Comparison of ENCODE assay signal across 8 cellular contexts in the genomic region with DNA sequence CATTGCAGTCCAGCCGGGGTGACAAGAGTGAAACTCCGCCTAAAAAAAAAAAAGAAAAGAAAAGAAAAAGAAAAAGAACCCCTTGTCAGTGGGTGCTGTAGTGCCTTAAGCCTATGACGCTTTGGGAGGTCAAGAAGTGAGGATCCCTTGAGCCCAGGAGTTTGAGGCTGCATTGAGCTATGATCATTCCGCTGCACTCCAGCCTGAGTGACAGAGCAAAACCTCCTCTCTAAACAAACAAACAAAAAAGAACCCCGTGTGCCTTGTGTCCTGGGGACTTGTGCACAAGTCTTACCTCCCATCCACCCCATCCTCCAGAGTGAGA. TPM values are rescaled to one million over a fixed set of nuclear protein-coding genes. Genes with fewer than 3 reads are reported as not detected.
DNase-seq lines count a peak whose midpoint lies in the region; ATAC-seq and TF ChIP-seq lines count a peak whose summit lies in the region.

No MANE protein-coding gene starts in this region.

- POLR2A ChIA-PET in activated CD8-positive, alpha-beta T cell treated with anti-CD3 and anti-CD28 coated beads for 36 hours (lab: Charles Lee) = interaction anchor here (0.9 to 1.3 kb wide), 3 partner anchors 20 to 75 kb away, joined by 3 read pairs; no protein-coding TSS in a partner anchor

- H3K36me3 Mint-ChIP-seq in activated CD8-positive, alpha-beta T cell treated with anti-CD3 and anti-CD28 coated beads for 36 hours (ENCODE audit: low read depth) = no peaks in the 10 kb centered on the region

- H3K27me3 ChIP-seq in skeletal muscle tissue (ENCODE audit: control insufficient read depth in 3 of 3, insufficient read depth in 3 of 3, low read length in 3 of 3) = no peaks in the 10 kb centered on the region
- H3K27me3 ChIP-seq in HAP-1 (ENCODE audit: low read depth) = no peaks in the 10 kb centered on the region
- H3K27me3 ChIP-seq in testis = no peaks in the 10 kb centered on the region

- H3K36me3 ChIP-seq in skeletal muscle tissue (ENCODE audit: control insufficient read depth in 3 of 3, insufficient read depth in 3 of 3, low read length in 3 of 3) (no peaks in the 10 kb centered on the region), HAP-1 (replicated peaks) (no peaks in the 10 kb centered on the region), testis (ENCODE audit: low read depth, missing control alignments) (no peaks in the 10 kb centered on the region)

- 38 to 41% methylated on average over 5 of the region's 5 CpGs for WGBS in testis, 2 donors

- in situ Hi-C loops in HAP-1 (cut with MboI; ENCODE audit: low sequenced_read_pairs) = no loop called here

- H3K27ac ChIP-seq in skeletal muscle tissue (ENCODE audit: low read depth, low read length) (peak overlapping the region; percentile 92), testis (peak overlapping the region in 1 of 2 donors; percentile 66)

- H3K4me1 Mint-ChIP-seq in activated CD8-positive, alpha-beta T cell treated with anti-CD3 and anti-CD28 coated beads for 36 hours (ENCODE audit: low read depth) = peaks cover 37% of the 10 kb centered on the region

- H3K9me3 ChIP-seq in skeletal muscle tissue (ENCODE audit: control insufficient read depth in 3 of 3, low read length in 3 of 3) (no peaks in the 10 kb centered on the region), HAP-1 (no peaks in the 10 kb centered on the region; the same call in 1 of the 2 replicates), testis (no peaks in the 10 kb centered on the region)

- H3K9me3 Mint-ChIP-seq in activated CD8-positive, alpha-beta T cell treated with anti-CD3 and anti-CD28 coated beads for 36 hours = peaks cover 3% of the 10 kb centered on the region

- intact Hi-C loops in activated CD8-positive, alpha-beta T cell treated with anti-CD3 and anti-CD28 coated beads for 36 hours (cut with micrococcal nuclease) = no loop called here
- intact Hi-C loops in testis (cut with DNase I; ENCODE audit: low total_unique reads) = loop anchor here (5.0 kb wide), 1 partner anchor 56 kb away; no protein-coding TSS in a partner anchor

- H3K4me3 ChIP-seq in fibroblast of pulmonary artery (replicated peaks; ENCODE audit: low read depth, low read length) (peak overlapping the region; percentile 24), skeletal muscle tissue (ENCODE audit: low read length in 3 of 3) (peak overlapping the region in 2 of 3 donors; percentile 35 to 57), HAP-1 (no peak overlapping the region), testis (no peak overlapping the region)

- no peak for DNase-seq in activated CD8-positive, alpha-beta T cell treated with anti-CD3 and anti-CD28 coated beads for 36 hours
- DNase-seq in fibroblast of pulmonary artery (ENCODE audit: low read depth) (no peak), HAP-1 (ENCODE audit: low spot score in 2 of 2) (no peak), testis (no peak)

- ATAC-seq in HG03175 (IDR thresholded peaks at IDR 0.05; ENCODE audit: unreplicated experiment) = peak; percentile 16
- ATAC-seq in activated CD8-positive, alpha-beta T cell treated with anti-CD3 and anti-CD28 coated beads for 36 hours = no peak
- ATAC-seq in HG02870 (IDR thresholded peaks at IDR 0.05; ENCODE audit: unreplicated experiment) = no peak
- no peak for ATAC-seq in GM21619 (IDR thresholded peaks at IDR 0.05; ENCODE audit: unreplicated experiment)

- H3K4me3 Mint-ChIP-seq in activated CD8-positive, alpha-beta T cell treated with anti-CD3 and anti-CD28 coated beads for 36 hours = peak overlapping the region; percentile 66

- CTCF ChIA-PET in activated CD8-positive, alpha-beta T cell treated with anti-CD3 and anti-CD28 coated beads for 36 hours (lab: Charles Lee) = interaction anchor here (1.0 to 1.9 kb wide), 8 partner anchors 9 to 291 kb away, joined by 3 to 11 read pairs (median 4); partner anchors contain the start of genes PTRH1 and TOR2A

- H3K4me1 ChIP-seq in skeletal muscle tissue (ENCODE audit: control insufficient read depth in 3 of 3, insufficient read depth in 3 of 3, low read length in 3 of 3) (peaks cover 10 to 15% (median 12%) of the 10 kb centered on the region in 3 donors), HAP-1 (no peaks in the 10 kb centered on the region), testis (peaks cover 34% of the 10 kb centered on the region)

- TF ChIP-seq CTCF in activated CD8-positive, alpha-beta T cell treated with anti-CD3 and anti-CD28 coated beads for 36 hours (IDR thresholded peaks at IDR 0.05) = no peak
- TF ChIP-seq CTCF in fibroblast of pulmonary artery (IDR thresholded peaks at IDR 0.05; ENCODE audit: low read length, missing control alignments) (no peak), testis (IDR thresholded peaks at IDR 0.05) (no peak)

- no peaks in the 10 kb centered on the region for H3K27me3 Mint-ChIP-seq in activated CD8-positive, alpha-beta T cell treated with anti-CD3 and anti-CD28 coated beads for 36 hours

- no peak for TF ChIP-seq POLR2A in testis (IDR thresholded peaks at IDR 0.05)

- peak overlapping the region in 1 of 3 donors; percentile 71 for H3K9ac ChIP-seq in skeletal muscle tissue (ENCODE audit: low read depth in 1 of 3, low read length in 3 of 3)

- peak overlapping the region; percentile 82 for H3K27ac Mint-ChIP-seq in activated CD8-positive, alpha-beta T cell treated with anti-CD3 and anti-CD28 coated beads for 36 hours

RNA-seq across cellular contexts. Expression of gene STXBP1, which starts 33.5 kb away (rescaled TPM):
- total RNA-seq in activated CD8-positive, alpha-beta T cell treated with anti-CD3 and anti-CD28 coated beads for 36 hours = 10 to 100 TPM; 19.2 to 23.5 TPM
- total RNA-seq in skeletal muscle tissue = 5.2 TPM
- 10 to 100 TPM; 33.1 to 36.1 TPM for total RNA-seq in testis
- polyA plus RNA-seq in testis (ENCODE audit: insufficient read depth, low read depth, low replicate concordance) = 21.2 TPM

Comparison
In these comparisons a context has a peak if more than half of its experiments do, and no peak if none do; other contexts are left out.
1. H3K4me3 ChIP-seq: peak in fibroblast of pulmonary artery (single experiment) and skeletal muscle tissue (2 of 3); none in HAP-1 (single experiment) and testis (0 of 2).